14 cellular contexts compared by ENCODE assay signal in genomic region chr3:72973031-72973723, GRCh38. TPM values are rescaled to one million over a fixed set of nuclear protein-coding genes. Genes with fewer than 3 reads are reported as not detected.
DNase-seq lines count a peak whose midpoint lies in the region; ATAC-seq and TF ChIP-seq lines count a peak whose summit lies in the region.
"Had no signal": no experiment of that assay in that cellular context is flagged by ENCODE, and none has a peak within 500 bp of the region (broad histone marks: within the 10 kb centered on the region; RNA-seq: fewer than 3 reads in every experiment).

No MANE protein-coding gene starts in this region.

- H3K4me3 ChIP-seq in epithelial cell of esophagus (ENCODE audit: low read length) (no peak overlapping the region), mucosa of descending colon (no peak overlapping the region)

- intact Hi-C loops in mucosa of descending colon (cut with DNase I, micrococcal nuclease): no loop called here

- peak; percentile 98 for ATAC-seq in mucosa of descending colon
- no peak for ATAC-seq in GM21360 (IDR thresholded peaks at IDR 0.05; ENCODE audit: unreplicated experiment)
- ATAC-seq in GM18858 (IDR thresholded peaks at IDR 0.05; ENCODE audit: unreplicated experiment): no peak
- no peak for ATAC-seq in HG03457 (IDR thresholded peaks at IDR 0.05; ENCODE audit: unreplicated experiment)
- ATAC-seq: activated CD8-positive, alpha-beta T cell treated with anti-CD3 and anti-CD28 coated beads for 36 hours had no signal

- peaks cover 8% of the 10 kb centered on the region for H3K4me1 ChIP-seq in mucosa of descending colon (ENCODE audit: low read depth)

- H3K9me3 ChIP-seq in mucosa of descending colon: no peaks in the 10 kb centered on the region

- TF ChIP-seq CTCF in epithelial cell of esophagus (IDR thresholded peaks at IDR 0.05; ENCODE audit: insufficient read depth, low read depth, low read length, missing control alignments) (no peak), mucosa of descending colon (IDR thresholded peaks at IDR 0.05) (no peak)

- DNase-seq in ACHN (peak; percentile 19), HuH-7 (ENCODE audit: low spot score) (peak; percentile 37), epithelial cell of esophagus (ENCODE audit: low read depth) (peak; percentile 74), mucosa of descending colon (peak; percentile 78 to 88 (median 79)), hypothalamus (lab: John Stamatoyannopoulos, UW) (no peak)
- DNase-seq: activated CD8-positive, alpha-beta T cell treated with anti-CD3 and anti-CD28 coated beads for 36 hours; activated gamma-delta T cell; MV-4-11; NCI-H2171; NK-92 treated with Interleukin-12 subunit alpha and Interleukin-12 subunit beta, amount 100 ng/mL, for 24 hours; nucleus accumbens had no signal

- in situ Hi-C loops in ACHN (cut with HindIII; ENCODE audit: low pct_ligation_motif_present, low pct_unique_long_range_greater_than_20kb, low sequenced_read_pairs): no loop called here

- H3K36me3 ChIP-seq in mucosa of descending colon (ENCODE audit: low read depth): no peaks in the 10 kb centered on the region

RNA-seq across cellular contexts. Expression of gene PPP4R2, which starts 23.4 kb away (rescaled TPM):
- 10 to 100 TPM; 71.5 to 77.5 (median 75.3) TPM for total RNA-seq in mucosa of descending colon

Comparison
In these comparisons a context has a peak if more than half of its experiments do, and no peak if none do; other contexts are left out.
1. DNase-seq: peak in ACHN (single experiment), HuH-7 (single experiment), epithelial cell of esophagus (single experiment) and mucosa of descending colon (3 of 3); none in hypothalamus (0 of 51).